Comparison of ENCODE assay signal across 8 cellular contexts in the genomic region with DNA sequence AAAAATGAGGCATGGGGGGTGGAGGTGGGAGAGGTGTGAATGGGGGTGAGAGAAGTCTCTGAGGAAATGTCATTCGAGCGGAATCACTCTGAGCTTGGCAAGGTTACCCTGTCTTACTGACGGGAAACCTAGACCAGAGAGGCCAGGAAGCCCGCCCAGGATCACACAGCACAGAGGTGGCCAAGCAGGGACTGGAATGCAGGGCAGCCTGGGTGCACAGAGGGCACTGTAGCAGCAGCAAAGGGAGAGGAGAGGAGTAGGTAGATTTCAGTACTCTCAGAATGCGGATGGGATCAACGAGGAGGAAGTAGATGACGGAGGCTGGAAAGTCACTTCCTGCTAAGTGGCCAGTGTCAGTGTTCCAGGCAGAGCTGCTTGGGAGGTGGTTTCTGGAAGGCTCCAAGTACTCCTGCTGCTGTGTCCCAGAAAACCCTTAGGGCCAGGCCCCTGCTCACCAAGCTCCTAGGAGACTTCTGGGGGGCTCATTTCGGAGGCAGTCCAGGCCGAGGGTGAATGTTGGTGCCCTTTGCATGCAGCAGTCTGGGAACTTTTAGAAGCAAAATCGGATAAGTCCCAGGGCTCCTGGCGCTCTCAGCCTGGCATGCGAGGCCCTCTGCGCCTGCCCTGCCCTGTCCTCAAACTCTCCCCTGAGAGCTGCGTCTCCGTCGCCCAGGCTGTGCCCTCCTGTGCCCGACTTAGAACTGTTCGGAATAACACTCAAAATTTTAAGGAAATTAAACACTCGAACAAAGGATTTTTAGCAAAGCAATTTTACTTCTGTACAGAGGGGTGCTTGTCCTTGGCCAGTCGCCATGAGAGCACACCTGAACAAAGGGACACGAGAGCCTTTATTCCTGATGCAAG. TPM values are rescaled to one million over a fixed set of nuclear protein-coding genes. Genes with fewer than 3 reads are reported as not detected.
DNase-seq lines count a peak whose midpoint lies in the region; ATAC-seq and TF ChIP-seq lines count a peak whose summit lies in the region.
"Had no signal": no experiment of that assay in that cellular context is flagged by ENCODE, and none has a peak within 500 bp of the region (broad histone marks: within the 10 kb centered on the region; RNA-seq: fewer than 3 reads in every experiment).

No MANE protein-coding gene starts in this region.

- WGBS in adrenal gland, 4 donors = 60 to 66% (median 61%) methylated on average over 14 to 21 of the region's 21 CpGs

- no peak for TF ChIP-seq POLR2A in adrenal gland (IDR thresholded peaks at IDR 0.05)

- peaks cover 6% of the 10 kb centered on the region for H3K4me1 Mint-ChIP-seq in Caco-2 (ENCODE audit: low read depth, unreplicated experiment)

- no peaks in the 10 kb centered on the region for H3K27me3 Mint-ChIP-seq in Caco-2 (ENCODE audit: insufficient read depth, unreplicated experiment)

- CTCF ChIA-PET in Caco-2 (lab: Charles Lee) = interaction anchor here (0.5 kb wide), 2 partner anchors 50 to 248 kb away, joined by 3 to 4 read pairs; no protein-coding TSS in a partner anchor

- peaks cover 17% of the 10 kb centered on the region for H3K36me3 Mint-ChIP-seq in Caco-2 (ENCODE audit: insufficient read depth, unreplicated experiment)

- H3K27ac ChIP-seq in adrenal gland = peak overlapping the region in 4 of 5 donors; percentile 50 to 90 (median 72)
- peak overlapping the region; percentile 87 to 92 for H3K27ac ChIP-seq in left lung
- H3K27ac ChIP-seq in substantia nigra (ENCODE audit: low read depth, low read length, poor library complexity, severe bottlenecking) = peak overlapping the region; percentile 100
- H3K27ac ChIP-seq: VCaP had no signal

- no TSS peak for BruUV-seq in Caco-2 (replicated peaks; lab: Mats Ljungman, UMichigan)

- H3K4me1 ChIP-seq in adrenal gland (replicated peaks in 1 of 2) (peaks cover 14 to 68% of the 10 kb centered on the region in 2 donors), left lung (peaks cover 36 to 97% of the 10 kb centered on the region in 2 donors), Caco-2 (no peaks in the 10 kb centered on the region)

- no peak overlapping the region for H3K4me3 ChIP-seq in adrenal gland
- no peak overlapping the region for H3K4me3 ChIP-seq in left lung
- no peak overlapping the region for H3K4me3 ChIP-seq in Caco-2 (ENCODE audit: low read depth, low read length)

- no peak overlapping the region for H3K4me3 Mint-ChIP-seq in Caco-2 (ENCODE audit: unreplicated experiment)

- intact Hi-C loops in adrenal gland (cut with DNase I) = no loop called here
- intact Hi-C loops in left lung (cut with DNase I) = no loop called here
- intact Hi-C loops in Caco-2 (cut with micrococcal nuclease; ENCODE audit: unreplicated experiment) = no loop called here

- no peak for TF ChIP-seq CTCF in adrenal gland (IDR thresholded peaks at IDR 0.05)
- no peak for TF ChIP-seq CTCF in left lung (IDR thresholded peaks at IDR 0.05)
- TF ChIP-seq CTCF in Caco-2 (IDR thresholded peaks at IDR 0.05; ENCODE audit: insufficient read depth in 1 of 2, low read depth in 1 of 2, low read length in 1 of 2, severe bottlenecking in 1 of 2, unreplicated experiment in 1 of 2) = no peak

- no peaks in the 10 kb centered on the region for H3K27me3 ChIP-seq in adrenal gland
- H3K27me3 ChIP-seq in left lung = no peaks in the 10 kb centered on the region
- no peaks in the 10 kb centered on the region for H3K27me3 ChIP-seq in Caco-2 (replicated peaks; ENCODE audit: control insufficient read depth, insufficient read depth, low read length)

- no peaks in the 10 kb centered on the region for H3K9me3 Mint-ChIP-seq in Caco-2 (ENCODE audit: unreplicated experiment)

- ATAC-seq in left lung (peak; percentile 63), GM18519 (IDR thresholded peaks at IDR 0.05; ENCODE audit: low FRiP score, unreplicated experiment) (no peak), HG02678 (IDR thresholded peaks at IDR 0.05; ENCODE audit: unreplicated experiment) (no peak)

- H3K9me3 ChIP-seq in adrenal gland (replicated peaks in 1 of 3) (no peaks in the 10 kb centered on the region), left lung (no peaks in the 10 kb centered on the region), Caco-2 (no peaks in the 10 kb centered on the region)

- POLR2A ChIA-PET in Caco-2 (lab: Charles Lee) = no interaction called here

- H3K36me3 ChIP-seq in adrenal gland (replicated peaks in 1 of 2) (no peaks in the 10 kb centered on the region), left lung (no peaks in the 10 kb centered on the region), Caco-2 (ENCODE audit: control insufficient read depth, insufficient read depth, low read length) (no peaks in the 10 kb centered on the region; the same call in none of the 2 replicates)

- DNase-seq in MV-4-11 (lab: John Stamatoyannopoulos, UW) (peak; percentile 81), adrenal gland (peak in 2 of 7 donors; percentile 27 to 50), left lung (peak in 1 of 2 donors; percentile 71), substantia nigra (lab: John Stamatoyannopoulos, UW) (peak in 25 of 49 donors; percentile 13 to 62 (median 41)), Caco-2 (no peak)

- no peak overlapping the region for H3K27ac Mint-ChIP-seq in Caco-2 (ENCODE audit: unreplicated experiment)

RNA-seq across cellular contexts. Expression of a gene that starts 33.5 kb away (rescaled TPM):
- total RNA-seq in adrenal gland = 100 to 1,000 TPM; 134 to 196 (median 170) TPM
- polyA plus RNA-seq in adrenal gland = 100 to 1,000 TPM; 103 to 157 (median 124) TPM
- 100 to 1,000 TPM; 195 to 268 TPM for total RNA-seq in left lung
- total RNA-seq in Caco-2 (2022) = 137 and 138 TPM in 2 replicates

RNA-seq across cellular contexts. Expression of a gene that starts 50.1 kb away (rescaled TPM):
- 10 to 100 TPM; 16.4 to 82.7 (median 44.5) TPM for total RNA-seq in adrenal gland
- 100 to 1,000 TPM in 2 of 3 donors, 1 to 10 TPM in 1; 8.1 to 466 (median 422) TPM for polyA plus RNA-seq in adrenal gland
- total RNA-seq in left lung = 10 to 100 TPM; 29.0 to 40.9 TPM
- total RNA-seq in Caco-2 (2022) = 32.2 and 43.4 TPM in 2 replicates

Comparison
In these comparisons a context has a peak if more than half of its experiments do, and no peak if none do; other contexts are left out.
1. DNase-seq: peak in MV-4-11 (single experiment) and substantia nigra (25 of 49); none in Caco-2 (0 of 2).
2. Peak in every context shown above with its lines, with median percentiles within 50 percentile points of each other: H3K27ac ChIP-seq.